ENCODE assay signal across 35 cellular contexts in the genomic region with DNA sequence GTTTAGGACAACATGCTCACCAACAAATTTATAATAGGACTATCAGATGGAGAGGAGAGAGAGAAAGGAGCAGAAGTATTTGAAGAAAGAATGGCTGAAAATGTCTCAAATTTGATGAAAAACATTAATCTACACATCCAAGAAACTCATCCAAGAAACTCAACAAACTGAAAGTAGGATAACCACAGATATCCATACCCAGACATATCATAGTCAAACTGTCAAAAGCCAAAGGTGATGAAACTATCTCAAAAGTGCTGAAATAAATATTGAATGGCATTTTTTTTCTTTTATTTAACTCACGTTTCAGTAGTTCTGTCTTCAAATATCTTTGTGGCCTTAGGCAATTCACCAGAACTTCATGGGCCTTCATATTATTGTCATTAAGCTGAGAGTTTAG.
"Had no signal": no experiment of that assay in that cellular context is flagged by ENCODE, and none has a peak within 500 bp of the region (broad histone marks: within the 10 kb centered on the region; RNA-seq: fewer than 3 reads in every experiment).

No MANE protein-coding gene starts in this region.

- H3K36me3 ChIP-seq: adrenal gland, brain microvascular endothelial cell, breast epithelium had no signal

- H3K4me3 Mint-ChIP-seq: activated B cell treated with CpG ODN at 0.5 μM for 24 hours; activated CD4-positive, alpha-beta memory T cell treated with anti-CD3 and anti-CD28 coated beads for 36 hours; activated CD4-positive, alpha-beta T cell treated with anti-CD3 and anti-CD28 coated beads, Interleukin-2, amount 10 ng/mL, durations not matched to agents 24 days and 14 days; activated CD8-positive, alpha-beta T cell treated with anti-CD3 and anti-CD28 coated beads for 36 hours; activated naive CD4-positive, alpha-beta T cell treated with anti-CD3 and anti-CD28 coated beads for 36 hours; activated naive CD8-positive, alpha-beta T cell treated with anti-CD3 and anti-CD28 coated beads for 36 hours; activated T-cell treated with anti-CD3 and anti-CD28 coated beads, Interleukin-2, amount 50 U/mL, for 4 hours; activated T-cell treated with anti-CD3 and anti-CD28 coated beads, Interleukin-2, amount 50 U/mL, for 72 hours; activated T-helper 1 cell treated with anti-CD3 and anti-CD28 coated beads, Interleukin-12 subunit alpha, Interleukin-12 subunit beta, Interleukin-2, Interleukin-4 antibody, amounts not matched to agents 30 ng/mL and 10 ng/mL and 1 ng/mL, durations not matched to agents 14 hours and 24 hours and 36 hours; activated T-helper 17 cell treated with anti-CD3 and anti-CD28 coated beads, Interleukin-2, amount 50 U/mL, for 72 hours; T-helper 1 cell treated with Interleukin-12 subunit alpha and Interleukin-12 subunit beta and Interleukin-4 antibody, amounts not matched to agents 30 μg/mL and 1 μg/mL, for 36 hours; T-helper 2 cell treated with Interferon-gamma antibody and Interleukin-4, amounts not matched to agents 5 μg/mL and 100 μg/mL, for 36 hours had no signal

- DNase-seq: activated B cell treated with CpG ODN at 0.5 μM for 24 hours; activated CD4-positive, alpha-beta memory T cell treated with anti-CD3 and anti-CD28 coated beads for 36 hours; activated CD4-positive, alpha-beta T cell treated with anti-CD3 and anti-CD28 coated beads for 4 hours; activated CD4-positive, alpha-beta T cell treated with anti-CD3 and anti-CD28 coated beads, Interleukin-2, amount 10 ng/mL, durations not matched to agents 24 days and 14 days; activated CD4-positive, alpha-beta T cell treated with anti-CD3 and anti-CD28 coated beads, Interleukin-2, amount 50 U/mL, for 1 hour; activated CD4-positive, alpha-beta T cell treated with anti-CD3 and anti-CD28 coated beads, Interleukin-2, amount 50 U/mL, for 4 hours; activated CD4-positive, CD25-positive, alpha-beta regulatory T cell treated with anti-CD3 and anti-CD28 coated beads, Interleukin-2, amount 50 U/mL, for 72 hours; activated CD8-positive, alpha-beta memory T cell treated with anti-CD3 and anti-CD28 coated beads, Interleukin-2, amount 50 U/mL, for 4 hours; activated CD8-positive, alpha-beta T cell treated with anti-CD3 and anti-CD28 coated beads for 36 hours; activated effector memory CD4-positive, alpha-beta T cell treated with anti-CD3 and anti-CD28 coated beads, Interleukin-2, amount 50 U/mL, for 16 hours; activated gamma-delta T cell treated with Interleukin-2 at 50 U/mL for 16 hours; activated naive CD4-positive, alpha-beta T cell; activated naive CD4-positive, alpha-beta T cell treated with anti-CD3 and anti-CD28 coated beads for 36 hours; activated naive CD4-positive, alpha-beta T cell treated with anti-CD3 and anti-CD28 coated beads, Interleukin-2, amount 50 U/mL, for 16 hours; activated naive CD8-positive, alpha-beta T cell treated with anti-CD3 and anti-CD28 coated beads for 36 hours; activated T-cell treated with anti-CD3 and anti-CD28 coated beads for 4 hours; activated T-cell treated with anti-CD3 and anti-CD28 coated beads, Interleukin-2, amount 50 U/mL, for 1 hour; activated T-cell treated with anti-CD3 and anti-CD28 coated beads, Interleukin-2, amount 50 U/mL, for 4 hours; activated T-cell treated with anti-CD3 and anti-CD28 coated beads, Interleukin-2, amount 50 U/mL, for 72 hours; adrenal gland; amniotic stem cell; aorta; body of pancreas; brain microvascular endothelial cell; central memory CD4-positive, alpha-beta T cell; T-helper 1 cell; T-helper 2 cell; T-helper 9 cell had no signal

- H3K27me3 Mint-ChIP-seq: activated B cell treated with CpG ODN at 0.5 μM for 24 hours; activated CD4-positive, alpha-beta memory T cell treated with anti-CD3 and anti-CD28 coated beads for 36 hours; activated CD4-positive, alpha-beta T cell treated with anti-CD3 and anti-CD28 coated beads, Interleukin-2, amount 10 ng/mL, durations not matched to agents 24 days and 14 days; activated CD8-positive, alpha-beta T cell treated with anti-CD3 and anti-CD28 coated beads for 36 hours; activated naive CD8-positive, alpha-beta T cell treated with anti-CD3 and anti-CD28 coated beads for 36 hours; activated T-helper 17 cell treated with anti-CD3 and anti-CD28 coated beads, Interleukin-2, amount 50 U/mL, for 72 hours had no signal

- H3K9me3 ChIP-seq: adrenal gland, body of pancreas had no signal

- H3K4me3 ChIP-seq: adrenal gland, body of pancreas, breast epithelium had no signal

- H3K4me1 Mint-ChIP-seq: activated B cell treated with CpG ODN at 0.5 μM for 24 hours; activated CD4-positive, alpha-beta T cell treated with anti-CD3 and anti-CD28 coated beads, Interleukin-2, amount 10 ng/mL, durations not matched to agents 24 days and 14 days; activated naive CD8-positive, alpha-beta T cell treated with anti-CD3 and anti-CD28 coated beads for 36 hours; activated T-helper 17 cell treated with anti-CD3 and anti-CD28 coated beads, Interleukin-2, amount 50 U/mL, for 72 hours had no signal

- ATAC-seq: activated CD8-positive, alpha-beta T cell treated with anti-CD3 and anti-CD28 coated beads for 36 hours; activated naive CD4-positive, alpha-beta T cell treated with anti-CD3 and anti-CD28 coated beads, Interleukin-2, amount 50 U/mL, for 72 hours; activated T-cell treated with anti-CD3 and anti-CD28 coated beads, Interleukin-2, amount 50 U/mL, for 4 hours; activated T-cell treated with anti-CD3 and anti-CD28 coated beads, Interleukin-2, amount 50 U/mL, for 72 hours; activated T-helper 17 cell treated with anti-CD3 and anti-CD28 coated beads, Interleukin-2, amount 50 U/mL, for 72 hours; body of pancreas had no signal

- H3K4me1 ChIP-seq: adrenal gland, body of pancreas, breast epithelium had no signal

- H3K27ac Mint-ChIP-seq: activated B cell treated with CpG ODN at 0.5 μM for 24 hours; activated CD4-positive, alpha-beta memory T cell treated with anti-CD3 and anti-CD28 coated beads for 36 hours; activated CD4-positive, alpha-beta T cell treated with anti-CD3 and anti-CD28 coated beads, Interleukin-2, amount 10 ng/mL, durations not matched to agents 24 days and 14 days; activated CD8-positive, alpha-beta T cell treated with anti-CD3 and anti-CD28 coated beads for 36 hours; activated naive CD4-positive, alpha-beta T cell treated with anti-CD3 and anti-CD28 coated beads for 36 hours; activated naive CD4-positive, alpha-beta T cell treated with anti-CD3 and anti-CD28 coated beads, Interleukin-2, amount 50 U/mL, for 72 hours; activated naive CD8-positive, alpha-beta T cell treated with anti-CD3 and anti-CD28 coated beads for 36 hours; activated T-cell treated with anti-CD3 and anti-CD28 coated beads, Interleukin-2, amount 50 U/mL, for 72 hours; activated T-helper 1 cell treated with anti-CD3 and anti-CD28 coated beads, Interleukin-12 subunit alpha, Interleukin-12 subunit beta, Interleukin-2, Interleukin-4 antibody, amounts not matched to agents 30 ng/mL and 10 ng/mL and 1 ng/mL, durations not matched to agents 14 hours and 24 hours and 36 hours; activated T-helper 17 cell treated with anti-CD3 and anti-CD28 coated beads, Interleukin-2, amount 50 U/mL, for 72 hours; T-helper 1 cell treated with Interleukin-12 subunit alpha and Interleukin-12 subunit beta and Interleukin-4 antibody, amounts not matched to agents 30 μg/mL and 1 μg/mL, for 36 hours; T-helper 2 cell treated with Interferon-gamma antibody and Interleukin-4, amounts not matched to agents 5 μg/mL and 100 μg/mL, for 36 hours had no signal

- H3K9me3 Mint-ChIP-seq: activated T-helper 17 cell treated with anti-CD3 and anti-CD28 coated beads, Interleukin-2, amount 50 U/mL, for 72 hours; T-helper 2 cell treated with Interferon-gamma antibody and Interleukin-4, amounts not matched to agents 5 μg/mL and 100 μg/mL, for 36 hours had no signal

- H3K27ac ChIP-seq: adrenal gland, body of pancreas, brain microvascular endothelial cell, breast epithelium, VCaP had no signal
